8 cellular contexts compared by ENCODE assay signal in genomic region chr16:58198022-58198683, GRCh38. TPM values are rescaled to one million over a fixed set of nuclear protein-coding genes. Genes with fewer than 3 reads are reported as not detected.
DNase-seq lines count a peak whose midpoint lies in the region; ATAC-seq and TF ChIP-seq lines count a peak whose summit lies in the region.

Gene CSNK2A2 (minus strand): TSS chr16:58198106. CDS start chr16:58197736, 370 bp downstream.

- H4K20me1 ChIP-seq in GM23248 (ENCODE audit: insufficient read depth) = no peaks in the 10 kb centered on the region
- no peaks in the 10 kb centered on the region for H4K20me1 ChIP-seq in SU-DHL-6 (ENCODE audit: low read depth, low read length)

- POLR2A ChIA-PET in activated naive CD8-positive, alpha-beta T cell treated with anti-CD3 and anti-CD28 coated beads, Interleukin-2, amount 10 ng/mL, durations not matched to agents 7 days and 5 days (lab: Charles Lee) = interaction anchor here (1.3 kb wide), 1 partner anchor 68 kb away, joined by 3 read pairs; no protein-coding TSS in a partner anchor

- peak within 1 kb of the TSS; percentile 76 for H2BK12ac ChIP-seq in trophoblast cell (ENCODE audit: low read length)

- H3K36me3 ChIP-seq in GM23248 (ENCODE audit: low read depth) = peaks cover 18% of the 10 kb centered on the region
- H3K36me3 ChIP-seq in SU-DHL-6 (ENCODE audit: low read length) = peaks cover 21% of the 10 kb centered on the region
- H3K36me3 ChIP-seq in trophoblast cell (ENCODE audit: control insufficient read depth in 1 of 2, insufficient read depth in 2 of 2, low read length in 2 of 2) = peaks cover 3 to 8% of the 10 kb centered on the region in 2 experiments
- H3K36me3 ChIP-seq in tibial artery = peaks cover 0 to 27% (median 2%) of the 10 kb centered on the region in 3 donors

- H3K27ac ChIP-seq in GM23248 (no peak within 1 kb of the TSS), SU-DHL-6 (ENCODE audit: low read depth, low read length) (no peak within 1 kb of the TSS), trophoblast cell (ENCODE audit: low read depth, low read length) (no peak within 1 kb of the TSS), tibial artery (peak within 1 kb of the TSS; percentile 46 to 67)

- H4K12ac ChIP-seq in trophoblast cell (ENCODE audit: low read depth, low read length) = peak within 1 kb of the TSS; percentile 98

- H3K4me2 ChIP-seq in GM23248 (ENCODE audit: unreplicated experiment) (peak within 1 kb of the TSS; percentile 100), SU-DHL-6 (ENCODE audit: low read depth, low read length, poor library complexity, severe bottlenecking) (peak within 1 kb of the TSS; percentile 95), trophoblast cell (ENCODE audit: low read length) (peak within 1 kb of the TSS; percentile 98)

- peak within 1 kb of the TSS; percentile 75 for H2AK5ac ChIP-seq in trophoblast cell (ENCODE audit: low read length)

- H3K27me3 Mint-ChIP-seq in activated naive CD8-positive, alpha-beta T cell treated with anti-CD3 and anti-CD28 coated beads, Interleukin-2, amount 10 ng/mL, durations not matched to agents 7 days and 5 days = peaks cover 20% of the 10 kb centered on the region

- H3F3A ChIP-seq in GM23248 (ENCODE audit: insufficient read depth) (peaks cover 10% of the 10 kb centered on the region; the same call in 1 of the 2 replicates), SU-DHL-6 (ENCODE audit: insufficient read depth) (no peaks in the 10 kb centered on the region)

- peak within 1 kb of the TSS; percentile 84 for H3K9ac ChIP-seq in GM23248
- peak within 1 kb of the TSS; percentile 87 for H3K9ac ChIP-seq in SU-DHL-6 (ENCODE audit: low read length)
- H3K9ac ChIP-seq in trophoblast cell (ENCODE audit: low read length) = peak within 1 kb of the TSS; percentile 94

- TF ChIP-seq CTCF in SU-DHL-6 (IDR thresholded peaks at IDR 0.05; ENCODE audit: insufficient read depth, low read length, poor library complexity, severe bottlenecking) = no peak
- TF ChIP-seq CTCF in tibial artery (IDR thresholded peaks at IDR 0.05) = peak; percentile 1 to 50

- H3K4ac ChIP-seq in trophoblast cell (ENCODE audit: low read depth, low read length) = peak within 1 kb of the TSS; percentile 77

- ATAC-seq in activated naive CD8-positive, alpha-beta T cell treated with anti-CD3 and anti-CD28 coated beads, Interleukin-2, amount 10 ng/mL, durations not matched to agents 7 days and 5 days (ENCODE audit: low read depth) = peak; percentile 88
- peak; percentile 92 for ATAC-seq in Right ventricle myocardium inferior

- WGBS in GM23248 (ENCODE audit: low coverage in 1 of 2, low lambda C conversion rate in 2 of 2, missing lambda C conversion rate in 2 of 2), 2 experiments = 2 to 6% methylated on average over 9 to 43 of the region's 52 CpGs
- WGBS in trophoblast cell (ENCODE audit: extremely low coverage, insufficient coverage, insufficient read length) = no CpG with 5 or more reads among the region's 52 CpGs

- H4K8ac ChIP-seq in trophoblast cell (ENCODE audit: low read depth, low read length) = peak within 1 kb of the TSS; percentile 93

- in situ Hi-C loops in GM23248 (cut with MboI) = no loop called here

- H3K9me3 ChIP-seq in GM23248 (ENCODE audit: low read depth) (no peaks in the 10 kb centered on the region), SU-DHL-6 (ENCODE audit: insufficient read depth, low read length) (no peaks in the 10 kb centered on the region), trophoblast cell (ENCODE audit: insufficient read depth, low read depth, low read length) (no peaks in the 10 kb centered on the region), tibial artery (no peaks in the 10 kb centered on the region)

- H3K9me3 Mint-ChIP-seq in activated naive CD8-positive, alpha-beta T cell treated with anti-CD3 and anti-CD28 coated beads, Interleukin-2, amount 10 ng/mL, durations not matched to agents 7 days and 5 days = no peaks in the 10 kb centered on the region

- peaks cover 19% of the 10 kb centered on the region for H3K4me1 Mint-ChIP-seq in activated naive CD8-positive, alpha-beta T cell treated with anti-CD3 and anti-CD28 coated beads, Interleukin-2, amount 10 ng/mL, durations not matched to agents 7 days and 5 days

- H3K4me3 ChIP-seq in GM23248 = peak within 1 kb of the TSS; percentile 95
- H3K4me3 ChIP-seq in SU-DHL-6 (ENCODE audit: insufficient read depth, low read length, poor library complexity, severe bottlenecking) = peak within 1 kb of the TSS; percentile 97
- peak within 1 kb of the TSS; percentile 90 for H3K4me3 ChIP-seq in trophoblast cell (ENCODE audit: low read depth, low read length)
- peak within 1 kb of the TSS; percentile 68 to 86 for H3K4me3 ChIP-seq in tibial artery

- peaks cover 43% of the 10 kb centered on the region for H3K79me2 ChIP-seq in GM23248 (ENCODE audit: insufficient read depth)
- peaks cover 21% of the 10 kb centered on the region for H3K79me2 ChIP-seq in SU-DHL-6 (ENCODE audit: insufficient read depth, low read length)
- peaks cover 11% of the 10 kb centered on the region for H3K79me2 ChIP-seq in trophoblast cell (ENCODE audit: control insufficient read depth, insufficient read depth, low read length, poor library complexity)

- H2AFZ ChIP-seq in GM23248 (peak within 1 kb of the TSS; percentile 98), SU-DHL-6 (ENCODE audit: low read depth, low read length, severe bottlenecking) (peak within 1 kb of the TSS; percentile 97), trophoblast cell (ENCODE audit: insufficient read depth, low read length, poor library complexity) (peak within 1 kb of the TSS; percentile 100)

- peak within 1 kb of the TSS; percentile 86 for H4K91ac ChIP-seq in trophoblast cell (ENCODE audit: low read depth, low read length)

- intact Hi-C loops in Right ventricle myocardium inferior (cut with DNase I) (loop anchor here (5.0 kb wide), 2 partner anchors 71 to 176 kb away; partner anchors contain the start of gene CFAP20), tibial artery (cut with DNase I; ENCODE audit: low total_unique reads) (loop anchor here (5.0 to 10.0 kb wide), 2 partner anchors 176 to 1093 kb away; no protein-coding TSS in a partner anchor)

- H2BK120ac ChIP-seq in trophoblast cell (ENCODE audit: insufficient read depth, low read length, poor library complexity) = peak within 1 kb of the TSS; percentile 81

- H3K4me3 Mint-ChIP-seq in activated naive CD8-positive, alpha-beta T cell treated with anti-CD3 and anti-CD28 coated beads, Interleukin-2, amount 10 ng/mL, durations not matched to agents 7 days and 5 days = peak within 1 kb of the TSS; percentile 89

- 0 out of 2 replicates have a peak, but pooled peaks cover 9% of the 10 kb centered on the region for H3K4me1 ChIP-seq in GM23248 (ENCODE audit: insufficient read depth)
- H3K4me1 ChIP-seq in trophoblast cell (ENCODE audit: control insufficient read depth in 1 of 2, insufficient read depth in 2 of 2, low read length in 2 of 2) = peaks cover 7 to 8% of the 10 kb centered on the region in 2 experiments
- peaks cover 3 to 24% (median 16%) of the 10 kb centered on the region in 4 donors for H3K4me1 ChIP-seq in tibial artery

- peak within 1 kb of the TSS; percentile 81 for H3K23ac ChIP-seq in trophoblast cell (ENCODE audit: low read length)

- peaks cover 7% of the 10 kb centered on the region; the same call in 1 of the 2 replicates for H3K27me3 ChIP-seq in GM23248 (replicated peaks; ENCODE audit: insufficient read depth)
- no peaks in the 10 kb centered on the region for H3K27me3 ChIP-seq in SU-DHL-6 (ENCODE audit: low read length)
- no peaks in the 10 kb centered on the region for H3K27me3 ChIP-seq in trophoblast cell (ENCODE audit: insufficient read depth, low read length)
- peaks cover 0 to 12% of the 10 kb centered on the region in 2 donors for H3K27me3 ChIP-seq in tibial artery

- peaks cover 2% of the 10 kb centered on the region for H3K79me1 ChIP-seq in trophoblast cell (ENCODE audit: low read length)

- peak within 1 kb of the TSS; percentile 75 for H3K27ac Mint-ChIP-seq in activated naive CD8-positive, alpha-beta T cell treated with anti-CD3 and anti-CD28 coated beads, Interleukin-2, amount 10 ng/mL, durations not matched to agents 7 days and 5 days

- peak; percentile 81 for DNase-seq in ELR (ENCODE audit: low read depth)
- peak; percentile 86 for DNase-seq in GM23248
- DNase-seq in LHCN-M2 (ENCODE audit: low read depth) = peak; percentile 55
- peak; percentile 84 for DNase-seq in activated naive CD8-positive, alpha-beta T cell treated with anti-CD3 and anti-CD28 coated beads, Interleukin-2, amount 10 ng/mL, durations not matched to agents 7 days and 5 days
- DNase-seq in Right ventricle myocardium inferior (ENCODE audit: missing footprints) = peak; percentile 81
- peak; percentile 43 to 81 for DNase-seq in trophoblast cell
- peak; percentile 41 to 81 for DNase-seq in tibial artery

- no peaks in the 10 kb centered on the region for H3K9me2 ChIP-seq in GM23248 (ENCODE audit: insufficient read depth)
- H3K9me2 ChIP-seq in SU-DHL-6 (replicated peaks; ENCODE audit: insufficient read depth, low read length) = no peaks in the 10 kb centered on the region

- H2BK5ac ChIP-seq in trophoblast cell (ENCODE audit: low read depth, low read length, poor library complexity) = peak within 1 kb of the TSS; percentile 67

- peak within 1 kb of the TSS; percentile 97 for H3K14ac ChIP-seq in trophoblast cell (ENCODE audit: low read length)

- H3K18ac ChIP-seq in trophoblast cell (ENCODE audit: low read length) = peak within 1 kb of the TSS; percentile 91

- peaks cover 7% of the 10 kb centered on the region for H3K36me3 Mint-ChIP-seq in activated naive CD8-positive, alpha-beta T cell treated with anti-CD3 and anti-CD28 coated beads, Interleukin-2, amount 10 ng/mL, durations not matched to agents 7 days and 5 days

RNA-seq across cellular contexts. Expression of gene CSNK2A2, which starts in this region (rescaled TPM):
- total RNA-seq in GM23248 (2014; rRNA removed; shearing (Covaris generic)) = 13.2 and 16.6 TPM in 2 replicates
- polyA plus RNA-seq in GM23248 (2016; fragmentation: Nextera tagmentation; extraction: Ambion mirVana) = 26.7 and 27.4 TPM in 2 replicates
- 25.4 and 27.4 TPM in 2 replicates for total RNA-seq in LHCN-M2 (2014; rRNA removed)
- 31.9 TPM for polyA plus RNA-seq in LHCN-M2 (2012)
- 10 to 100 TPM; 64.2 to 67.7 TPM for total RNA-seq in activated naive CD8-positive, alpha-beta T cell treated with anti-CD3 and anti-CD28 coated beads, Interleukin-2, amount 10 ng/mL, durations not matched to agents 7 days and 5 days
- 29.7 TPM for total RNA-seq in Right ventricle myocardium inferior
- 118 and 120 TPM in 2 replicates for polyA plus RNA-seq in trophoblast cell (2013)

Comparison
In these comparisons a context has a peak if more than half of its experiments do, and no peak if none do; other contexts are left out.
1. H3K27ac ChIP-seq: peak in tibial artery (2 of 2); none in GM23248 (single experiment), SU-DHL-6 (single experiment) and trophoblast cell (single experiment).
2. Peak in every context shown above with its lines, with median percentiles within 50 percentile points of each other: DNase-seq, H2AFZ ChIP-seq, H3K4me2 ChIP-seq, H3K4me3 ChIP-seq and H3K9ac ChIP-seq.